ENCODE assay signal across 29 cellular contexts in the genomic region with DNA sequence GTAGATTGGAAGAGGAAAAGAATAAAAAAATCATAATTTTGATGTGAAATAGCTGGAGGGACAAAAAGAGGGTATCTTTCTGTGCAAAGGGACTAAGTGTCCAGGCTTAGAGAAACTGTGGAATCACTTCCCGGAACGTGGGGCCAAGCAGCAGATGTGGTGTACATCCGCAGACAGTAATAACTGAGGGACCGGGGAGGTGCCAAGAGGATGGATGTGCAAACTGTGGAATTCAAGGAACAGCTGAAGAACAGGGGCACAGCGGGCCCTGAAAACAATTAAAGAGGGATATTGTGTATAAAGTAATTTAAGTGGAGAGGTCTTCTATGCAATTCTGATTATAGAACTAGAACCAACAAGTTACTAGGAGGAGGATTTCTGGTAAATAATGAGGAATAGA.
"Had no signal": no experiment of that assay in that cellular context is flagged by ENCODE, and none has a peak within 500 bp of the region (broad histone marks: within the 10 kb centered on the region; RNA-seq: fewer than 3 reads in every experiment).

No MANE protein-coding gene starts in this region.

- H3K4me3 Mint-ChIP-seq: activated CD4-positive, alpha-beta memory T cell treated with anti-CD3 and anti-CD28 coated beads, Interleukin-2, amount 10 ng/mL, durations not matched to agents 7 days and 5 days; activated CD4-positive, alpha-beta T cell treated with anti-CD3 and anti-CD28 coated beads, Interleukin-2, amount 10 ng/mL, durations not matched to agents 7 days and 5 days; activated naive CD4-positive, alpha-beta T cell treated with anti-CD3 and anti-CD28 coated beads, Interleukin-2, amount 50 U/mL, for 24 hours; activated naive CD8-positive, alpha-beta T cell treated with anti-CD3 and anti-CD28 coated beads, Interleukin-2, amount 50 U/mL, for 24 hours; activated T-cell treated with anti-CD3 and anti-CD28 coated beads, Interleukin-2, amount 50 U/mL, for 24 hours; dendritic cell treated with granulocyte-macrophage colony-stimulating factor and Interleukin-4, amounts not matched to agents 40 ng/mL and 50 ng/mL, for 4 days; endodermal cell; natural killer cell treated with Interleukin-12 subunit alpha and Interleukin-12 subunit beta and Interleukin-15 and Interleukin-18, amount 100 ng/mL, for 72 hours; T-helper 17 cell had no signal

- H3K9me3 ChIP-seq: prostate gland had no signal

- H3K27me3 ChIP-seq: breast epithelium, sigmoid colon, upper lobe of left lung had no signal

- DNase-seq: activated CD4-positive, alpha-beta memory T cell treated with anti-CD3 and anti-CD28 coated beads, Interleukin-2, amount 10 ng/mL, durations not matched to agents 7 days and 5 days; activated CD4-positive, alpha-beta T cell treated with anti-CD3 and anti-CD28 coated beads for 1 hour; activated CD4-positive, alpha-beta T cell treated with anti-CD3 and anti-CD28 coated beads, Interleukin-2, amount 10 ng/mL, durations not matched to agents 7 days and 5 days; activated CD8-positive, alpha-beta memory T cell treated with anti-CD3 and anti-CD28 coated beads, Interleukin-2, amount 50 U/mL, for 48 hours; activated gamma-delta T cell treated with Interleukin-2 at 50 U/mL for 16 hours; activated naive CD8-positive, alpha-beta T cell treated with anti-CD3 and anti-CD28 coated beads, Interleukin-2, amount 50 U/mL, for 24 hours; activated T-cell treated with anti-CD3 and anti-CD28 coated beads, Interleukin-2, amount 50 U/mL, for 24 hours; central memory CD4-positive, alpha-beta T cell; endodermal cell; foreskin melanocyte; heart right ventricle; kidney glomerular epithelial cell; lower lobe of right lung; mesendoderm; retina; sigmoid colon; stimulated activated CD4-positive, alpha-beta T cell treated with anti-CD3 and anti-CD28 coated beads, Interleukin-15, amount 100 ng/mL, for 24 hours; stimulated activated CD4-positive, alpha-beta T cell treated with anti-CD3 and anti-CD28 coated beads, Interleukin-2, amount 100 ng/mL, for 24 hours; stimulated activated naive CD8-positive, alpha-beta T cell treated with anti-CD3 and anti-CD28 coated beads, Interleukin-15, Interleukin-2, amounts not matched to agents 100 U/mL and 50 U/mL, for 24 hours; T-helper 17 cell; upper lobe of left lung had no signal

- ATAC-seq: activated naive CD8-positive, alpha-beta T cell treated with anti-CD3 and anti-CD28 coated beads, Interleukin-2, amount 50 U/mL, for 24 hours; esophagus mucosa; left lobe of liver; lower lobe of right lung; natural killer cell treated with Interleukin-12 subunit alpha and Interleukin-12 subunit beta and Interleukin-15 and Interleukin-18, amount 100 ng/mL, for 72 hours; stimulated activated naive CD8-positive, alpha-beta T cell treated with anti-CD3 and anti-CD28 coated beads, Interleukin-15, Interleukin-2, amounts not matched to agents 100 U/mL and 50 U/mL, for 24 hours; T-helper 17 cell had no signal

- H3K36me3 ChIP-seq: breast epithelium, heart right ventricle, lower lobe of right lung, prostate gland, sigmoid colon, thoracic aorta, upper lobe of left lung had no signal

- H3K27ac ChIP-seq: breast epithelium, heart right ventricle, lower lobe of right lung, prostate gland, sigmoid colon, thoracic aorta, upper lobe of left lung had no signal

- H3K4me3 ChIP-seq: breast epithelium, heart right ventricle, lower lobe of right lung, prostate gland, sigmoid colon, thoracic aorta, upper lobe of left lung had no signal

- H3K27ac Mint-ChIP-seq: activated CD4-positive, alpha-beta memory T cell treated with anti-CD3 and anti-CD28 coated beads, Interleukin-2, amount 10 ng/mL, durations not matched to agents 7 days and 5 days; activated CD4-positive, alpha-beta T cell treated with anti-CD3 and anti-CD28 coated beads, Interleukin-2, amount 10 ng/mL, durations not matched to agents 7 days and 5 days; activated naive CD4-positive, alpha-beta T cell treated with anti-CD3 and anti-CD28 coated beads, Interleukin-2, amount 50 U/mL, for 24 hours; activated naive CD8-positive, alpha-beta T cell treated with anti-CD3 and anti-CD28 coated beads, Interleukin-2, amount 50 U/mL, for 24 hours; activated T-cell treated with anti-CD3 and anti-CD28 coated beads, Interleukin-2, amount 50 U/mL, for 24 hours; dendritic cell treated with granulocyte-macrophage colony-stimulating factor and Interleukin-4, amounts not matched to agents 40 ng/mL and 50 ng/mL, for 4 days; endodermal cell; natural killer cell treated with Interleukin-12 subunit alpha and Interleukin-12 subunit beta and Interleukin-15 and Interleukin-18, amount 100 ng/mL, for 72 hours; T-helper 17 cell had no signal

- H3K4me1 Mint-ChIP-seq: activated CD4-positive, alpha-beta memory T cell treated with anti-CD3 and anti-CD28 coated beads, Interleukin-2, amount 10 ng/mL, durations not matched to agents 7 days and 5 days; activated CD4-positive, alpha-beta T cell treated with anti-CD3 and anti-CD28 coated beads, Interleukin-2, amount 10 ng/mL, durations not matched to agents 7 days and 5 days; activated naive CD4-positive, alpha-beta T cell treated with anti-CD3 and anti-CD28 coated beads, Interleukin-2, amount 50 U/mL, for 24 hours; activated naive CD8-positive, alpha-beta T cell treated with anti-CD3 and anti-CD28 coated beads, Interleukin-2, amount 50 U/mL, for 24 hours; T-helper 17 cell had no signal

- H3K4me1 ChIP-seq: breast epithelium, heart right ventricle, lower lobe of right lung, prostate gland, upper lobe of left lung had no signal
